ENCODE assay signal across 14 cellular contexts in the genomic region with DNA sequence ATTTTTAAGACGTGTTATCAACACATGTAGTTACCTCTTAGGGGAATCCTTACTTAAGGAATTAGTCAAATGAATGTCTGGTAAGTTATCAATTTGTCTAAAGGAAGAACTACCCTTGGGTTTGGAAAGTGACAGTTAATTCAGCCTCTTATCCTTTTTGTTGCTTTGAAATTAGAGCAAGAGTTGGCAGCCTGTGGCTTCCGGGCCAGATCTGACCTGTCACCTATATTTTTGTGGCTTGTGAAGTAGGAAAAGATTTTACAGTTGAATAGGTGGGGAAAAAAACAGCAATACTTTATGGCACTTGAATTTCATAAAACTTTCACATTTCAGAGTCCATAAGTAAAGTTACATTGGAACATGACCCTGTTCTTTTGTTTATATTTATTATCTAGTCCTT. TPM values are rescaled to one million over a fixed set of nuclear protein-coding genes. Genes with fewer than 3 reads are reported as not detected.
DNase-seq lines count a peak whose midpoint lies in the region; ATAC-seq and TF ChIP-seq lines count a peak whose summit lies in the region.
"Had no signal": no experiment of that assay in that cellular context is flagged by ENCODE, and none has a peak within 500 bp of the region (broad histone marks: within the 10 kb centered on the region; RNA-seq: fewer than 3 reads in every experiment).

No MANE protein-coding gene starts in this region.

- peak; percentile 68 for ATAC-seq in effector memory CD8-positive, alpha-beta T cell (replicated peaks)
- no peak for ATAC-seq in stimulated activated naive CD8-positive, alpha-beta T cell treated with anti-CD3 and anti-CD28 coated beads, Interleukin-15, amount 100 ng/mL, for 72 hours
- ATAC-seq in HG03196 (IDR thresholded peaks at IDR 0.05; ENCODE audit: unreplicated experiment) (no peak), HG03565 (IDR thresholded peaks at IDR 0.05; ENCODE audit: unreplicated experiment) (no peak)

- peaks cover 76% of the 10 kb centered on the region for H3K4me1 ChIP-seq in left ventricle myocardium inferior

- H3K9me3 ChIP-seq in left ventricle myocardium inferior (replicated peaks): no peaks in the 10 kb centered on the region
- H3K9me3 ChIP-seq: sigmoid colon, SJCRH30 had no signal

- TF ChIP-seq CTCF in left ventricle myocardium inferior (IDR thresholded peaks at IDR 0.05; ENCODE audit: borderline replicate concordance): no peak

- no peaks in the 10 kb centered on the region for H3K36me3 ChIP-seq in left ventricle myocardium inferior
- H3K36me3 ChIP-seq: sigmoid colon, SJCRH30 had no signal

- no peaks in the 10 kb centered on the region for H3K27me3 ChIP-seq in left ventricle myocardium inferior (ENCODE audit: low read depth)
- H3K27me3 ChIP-seq: sigmoid colon, SJCRH30 had no signal

- peak overlapping the region; percentile 60 to 62 for H3K4me3 Mint-ChIP-seq in effector memory CD8-positive, alpha-beta T cell
- H3K4me3 Mint-ChIP-seq in stimulated activated naive CD8-positive, alpha-beta T cell treated with anti-CD3 and anti-CD28 coated beads, Interleukin-15, amount 100 ng/mL, for 72 hours: peak overlapping the region; percentile 62 to 63

- peaks cover 11% of the 10 kb centered on the region for H3K36me3 Mint-ChIP-seq in effector memory CD8-positive, alpha-beta T cell (ENCODE audit: insufficient read depth)

- no peaks in the 10 kb centered on the region for H3K9me3 Mint-ChIP-seq in effector memory CD8-positive, alpha-beta T cell
- no peaks in the 10 kb centered on the region for H3K9me3 Mint-ChIP-seq in stimulated activated naive CD8-positive, alpha-beta T cell treated with anti-CD3 and anti-CD28 coated beads, Interleukin-15, amount 100 ng/mL, for 72 hours

- no peak overlapping the region for H3K4me3 ChIP-seq in left ventricle myocardium inferior
- H3K4me3 ChIP-seq: sigmoid colon, SJCRH30 had no signal

- H3K27me3 Mint-ChIP-seq in effector memory CD8-positive, alpha-beta T cell: no peaks in the 10 kb centered on the region
- no peaks in the 10 kb centered on the region for H3K27me3 Mint-ChIP-seq in stimulated activated naive CD8-positive, alpha-beta T cell treated with anti-CD3 and anti-CD28 coated beads, Interleukin-15, amount 100 ng/mL, for 72 hours

- DNase-seq in left ventricle myocardium inferior (no peak), cardiac septum (ENCODE audit: low spot score) (no peak), UCSD-AML1 (lab: John Stamatoyannopoulos, UW; ENCODE audit: unreplicated experiment) (no peak)
- DNase-seq in activated CD4-positive, alpha-beta T cell treated with anti-CD3 and anti-CD28 coated beads, Interleukin-2, amount 50 U/mL, for 1 hour: peak; percentile 25
- DNase-seq in effector memory CD8-positive, alpha-beta T cell: peak in 1 of 3 experiments; percentile 14
- DNase-seq in stimulated activated naive CD8-positive, alpha-beta T cell treated with anti-CD3 and anti-CD28 coated beads, Interleukin-15, amount 100 ng/mL, for 72 hours: no peak
- DNase-seq: foreskin fibroblast, NCI-H146, NCI-H526 treated with DMSO at 0.1 percent for 48 hours, sigmoid colon, SJCRH30, substantia nigra had no signal

- intact Hi-C loops in left ventricle myocardium inferior (cut with micrococcal nuclease) (no loop called here), cardiac septum (cut with DNase I) (no loop called here)

- H3K4me1 Mint-ChIP-seq in effector memory CD8-positive, alpha-beta T cell (ENCODE audit: low read depth in 2 of 2): peaks cover 71 to 96% of the 10 kb centered on the region in 2 donors
- H3K4me1 Mint-ChIP-seq in stimulated activated naive CD8-positive, alpha-beta T cell treated with anti-CD3 and anti-CD28 coated beads, Interleukin-15, amount 100 ng/mL, for 72 hours: peaks cover 95% of the 10 kb centered on the region

- peak overlapping the region; percentile 35 to 53 for H3K27ac Mint-ChIP-seq in effector memory CD8-positive, alpha-beta T cell
- H3K27ac Mint-ChIP-seq in stimulated activated naive CD8-positive, alpha-beta T cell treated with anti-CD3 and anti-CD28 coated beads, Interleukin-15, amount 100 ng/mL, for 72 hours: peak overlapping the region in 1 of 2 donors; percentile 66

- peak overlapping the region; percentile 28 for H3K27ac ChIP-seq in left ventricle myocardium inferior (replicated peaks)
- H3K27ac ChIP-seq: SJCRH30 had no signal

RNA-seq across cellular contexts. Expression of a gene that starts 5.5 kb away (rescaled TPM):
- total RNA-seq in left ventricle myocardium inferior (61.9 TPM), cardiac septum (30.2 TPM)

RNA-seq across cellular contexts. Expression of a gene that starts 5.5 kb away (rescaled TPM):
- total RNA-seq in left ventricle myocardium inferior (4.7 TPM), cardiac septum (5.0 TPM)
